In the genomic region with DNA sequence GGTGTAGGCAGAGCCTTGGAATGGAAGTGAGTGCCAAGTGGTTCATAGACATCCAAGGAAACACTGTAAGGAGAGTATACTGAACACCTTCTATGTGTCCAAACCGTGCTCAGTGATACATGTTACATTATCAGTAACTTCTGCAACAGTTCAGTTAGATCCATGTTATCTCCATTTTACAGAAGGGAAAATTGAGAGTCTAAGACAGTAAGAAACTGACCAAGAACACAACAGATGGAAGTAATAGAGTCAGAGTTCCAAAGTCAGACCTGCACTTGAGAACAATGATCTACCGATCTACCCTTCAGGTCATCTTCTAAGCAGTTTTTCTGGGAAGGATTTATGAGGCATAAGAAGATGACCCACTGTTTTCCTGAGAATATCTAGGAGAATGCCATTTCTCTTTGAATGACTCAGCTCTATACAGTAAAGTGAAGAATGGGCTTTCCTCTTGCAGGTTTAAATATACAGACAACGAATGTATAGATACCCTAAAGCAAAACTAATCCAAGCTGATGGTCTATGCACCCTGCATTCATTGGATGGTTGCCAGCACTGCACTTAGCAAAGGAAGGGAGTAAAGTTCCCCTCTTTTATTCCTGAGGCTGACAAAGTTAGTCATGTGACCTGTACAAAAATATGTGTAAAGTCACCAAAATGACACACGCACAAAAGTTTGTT, we compare ENCODE assay signal across 1 cellular context.
TF ChIP-seq lines count a peak whose summit lies in the region.

No MANE protein-coding gene starts in this region.

TF ChIP-seq in K562, 482 proteins besides CTCF, POLR2A, EP300 and RAD21 (continued from another document):
- TF ChIP-seq ZBTB17 (CRISPR knock-in tag; IDR thresholded peaks at IDR 0.05) (no peak), NRF1 (conservative IDR thresholded peaks at IDR 0.05 in 1 of 2, IDR thresholded peaks at IDR 0.05 in 1 of 2) (no peak), TAL1 (IDR thresholded peaks at IDR 0.05) (peak; percentile 59; the same call in 1 of the 2 replicates), ZNF79 (CRISPR knock-in tag; IDR thresholded peaks at IDR 0.05; ENCODE audit: low read depth) (no peak), MEF2D (tag; conservative IDR thresholded peaks at IDR 0.05; ENCODE audit: low read depth) (no peak), HIVEP1 (CRISPR knock-in tag; IDR thresholded peaks at IDR 0.05) (no peak), TFE3 (CRISPR knock-in tag; IDR thresholded peaks at IDR 0.05) (peak; percentile 96), ADNP (tag; IDR thresholded peaks at IDR 0.05) (0 out of 2 replicates have a peak, but pooled peaks have one; percentile 37), PML (IDR thresholded peaks at IDR 0.05; ENCODE audit: low read length) (no peak), ZNF445 (CRISPR knock-in tag; IDR thresholded peaks at IDR 0.05; ENCODE audit: low read depth) (no peak)
